In genomic region chr9:647522-647921, GRCh38 we compare ENCODE assay signal across 27 cellular contexts.
"Had no signal": no experiment of that assay in that cellular context is flagged by ENCODE, and none has a peak within 500 bp of the region (broad histone marks: within the 10 kb centered on the region; RNA-seq: fewer than 3 reads in every experiment).

No MANE protein-coding gene starts in this region.

- H3K27me3 Mint-ChIP-seq: activated naive CD8-positive, alpha-beta T cell had no signal

- H3K27ac Mint-ChIP-seq: activated CD8-positive, alpha-beta T cell treated with anti-CD3 and anti-CD28 coated beads, Interleukin-2, amount 10 ng/mL, durations not matched to agents 7 days and 5 days; activated naive CD8-positive, alpha-beta T cell; T-helper 1 cell treated with Interleukin-12 subunit alpha and Interleukin-12 subunit beta and Interleukin-4 antibody, amounts not matched to agents 30 μg/mL and 1 μg/mL, for 36 hours had no signal

- ATAC-seq: activated CD4-positive, CD25-positive, alpha-beta regulatory T cell treated with anti-CD3 and anti-CD28 coated beads, Interleukin-2, amount 50 U/mL, for 24 hours; activated CD8-positive, alpha-beta T cell treated with anti-CD3 and anti-CD28 coated beads, Interleukin-2, amount 10 ng/mL, durations not matched to agents 7 days and 5 days; K562; Panc1; SK-N-SH treated with all-trans-retinoic acid at 6 μM for 48 hours had no signal

- DNase-seq: activated CD4-positive, alpha-beta T cell treated with anti-CD3 and anti-CD28 coated beads for 4 hours; activated CD8-positive, alpha-beta memory T cell treated with anti-CD3 and anti-CD28 coated beads, Interleukin-2, amount 50 U/mL, for 48 hours; activated CD8-positive, alpha-beta T cell treated with anti-CD3 and anti-CD28 coated beads, Interleukin-2, amount 10 ng/mL, durations not matched to agents 7 days and 5 days; activated effector memory CD4-positive, alpha-beta T cell treated with anti-CD3 and anti-CD28 coated beads, Interleukin-2, amount 50 U/mL, for 16 hours; activated naive CD4-positive, alpha-beta T cell treated with Interleukin-2 at 50 U/mL for 16 hours; activated T-cell treated with anti-CD3 and anti-CD28 coated beads, Interleukin-2, amount 50 U/mL, for 1 hour; amygdala; central memory CD4-positive, alpha-beta T cell; Kasumi-1; NCI-H1092; NCI-H1417; NCI-H1930; NCI-H2171; NCI-H226; NCI-H526; NCI-H82; OCI-M1; RPMI8226; SHP77 had no signal

- H3K27ac ChIP-seq: breast epithelium, SJSA1 had no signal

- H3K27me3 ChIP-seq: breast epithelium, SJSA1 had no signal

- H3K36me3 ChIP-seq: breast epithelium, SJSA1 had no signal

- H3K36me3 Mint-ChIP-seq: activated naive CD8-positive, alpha-beta T cell had no signal

- H3K4me3 ChIP-seq: breast epithelium, K562, SJSA1 had no signal

- H3K9me3 Mint-ChIP-seq: T-helper 1 cell treated with Interleukin-12 subunit alpha and Interleukin-12 subunit beta and Interleukin-4 antibody, amounts not matched to agents 30 μg/mL and 1 μg/mL, for 36 hours had no signal

- H3K9me3 ChIP-seq: breast epithelium, SJSA1 had no signal

- FAIRE-seq: K562 had no signal

- H3K4me3 Mint-ChIP-seq: activated CD8-positive, alpha-beta T cell treated with anti-CD3 and anti-CD28 coated beads, Interleukin-2, amount 10 ng/mL, durations not matched to agents 7 days and 5 days; activated naive CD8-positive, alpha-beta T cell; T-helper 1 cell treated with Interleukin-12 subunit alpha and Interleukin-12 subunit beta and Interleukin-4 antibody, amounts not matched to agents 30 μg/mL and 1 μg/mL, for 36 hours had no signal

- H3K4me1 ChIP-seq: breast epithelium, SJSA1 had no signal
